ENCODE assay signal across 8 cellular contexts in the genomic region with DNA sequence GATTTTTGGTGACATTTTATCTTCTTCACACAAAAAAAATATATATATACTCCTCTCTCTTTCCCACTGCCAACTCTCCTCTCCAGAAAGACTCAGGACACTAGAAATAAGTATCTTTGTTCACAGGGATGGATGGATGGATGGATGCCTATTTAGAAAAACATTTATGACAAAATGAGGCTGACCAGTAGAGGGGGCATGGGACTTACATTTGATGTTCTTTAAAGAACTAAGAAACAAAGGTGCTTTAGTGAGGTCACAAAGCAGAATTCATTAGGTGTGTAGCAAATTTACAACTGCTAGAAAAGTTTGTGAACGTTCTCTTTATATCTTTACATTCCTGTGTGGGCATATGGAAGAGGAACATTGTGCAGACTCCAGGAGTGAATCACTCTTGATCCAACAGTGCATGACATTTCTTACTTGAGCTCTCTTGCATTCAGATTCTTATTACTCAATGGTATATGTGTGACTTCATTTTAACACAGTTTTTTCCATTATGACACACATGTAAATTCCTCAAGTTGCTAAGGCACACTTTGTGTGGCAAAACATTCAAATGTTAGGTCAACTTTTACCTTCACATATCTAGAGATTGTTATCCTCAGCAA. TPM values are rescaled to one million over a fixed set of nuclear protein-coding genes. Genes with fewer than 3 reads are reported as not detected.
A peak's percentile ranks its signal among the peaks of the same experiment; 100 is the strongest.
DNase-seq lines count a peak whose midpoint lies in the region; ATAC-seq lines count a peak whose summit lies in the region.

No MANE protein-coding gene starts in this region.

- H3K18ac ChIP-seq in neuronal stem cell (ENCODE audit: low read length), result no peak overlapping the region

- no peaks in the 10 kb centered on the region for H3K4me1 Mint-ChIP-seq in T-helper 17 cell

- H2BK12ac ChIP-seq in neuronal stem cell (ENCODE audit: low read length), result no peak overlapping the region

- H3K23ac ChIP-seq in neuronal stem cell (ENCODE audit: low read depth, low read length, poor library complexity), result no peak overlapping the region

- H3K4me1 ChIP-seq in neuronal stem cell (ENCODE audit: control insufficient read depth in 2 of 2, insufficient read depth in 1 of 2, low read depth in 1 of 2, low read length in 2 of 2), result no peaks in the 10 kb centered on the region

- H4K8ac ChIP-seq in neuronal stem cell (ENCODE audit: low read depth, low read length), result no peak overlapping the region

- H3K14ac ChIP-seq in neuronal stem cell (ENCODE audit: low read length), result no peak overlapping the region

- no CpG with 5 or more reads among the region's 1 CpG for WGBS in neuronal stem cell (ENCODE audit: extremely low coverage in 2 of 2, insufficient read length in 2 of 2, insufficient replicate concordance in 1 of 2), 2 donors

- H3K4ac ChIP-seq in neuronal stem cell (ENCODE audit: low read length), result no peak overlapping the region

- no peak overlapping the region for H3K27ac ChIP-seq in neuronal stem cell (replicated peaks; ENCODE audit: low read length)

- DNase-seq in A172 (ENCODE audit: low spot score), result peak; percentile 35
- peak; percentile 53 for DNase-seq in EL
- DNase-seq in NAMALWA (ENCODE audit: low spot score), result peak; percentile 77
- peak in 1 of 3 donors; percentile 26 for DNase-seq in T-helper 17 cell
- DNase-seq in effector CD4-positive, alpha-beta T cell, result peak; percentile 57
- DNase-seq in mucosa of gallbladder (ENCODE audit: low spot score), result peak; percentile 42
- no peak for DNase-seq in neuronal stem cell (ENCODE audit: low spot score)

- peak; percentile 75 for ATAC-seq in T-helper 17 cell
- no peak for ATAC-seq in GM19397 (IDR thresholded peaks at IDR 0.05; ENCODE audit: unreplicated experiment)

- no peaks in the 10 kb centered on the region for H3K79me1 ChIP-seq in neuronal stem cell (ENCODE audit: low read depth, low read length)

- H3K9ac ChIP-seq in neuronal stem cell (ENCODE audit: low read depth, low read length, poor library complexity), result no peak overlapping the region

- H3K36me3 ChIP-seq in neuronal stem cell (replicated peaks in 1 of 2; ENCODE audit: control insufficient read depth in 2 of 2, insufficient read depth in 2 of 2, low read length in 2 of 2), result no peaks in the 10 kb centered on the region

- no peak overlapping the region for H3K4me3 ChIP-seq in neuronal stem cell (ENCODE audit: low read length in 2 of 2)

- no peak overlapping the region for H2BK5ac ChIP-seq in neuronal stem cell (ENCODE audit: low read length)

- H2AFZ ChIP-seq in neuronal stem cell (ENCODE audit: low read length), result no peak overlapping the region

- no peak overlapping the region for H3K27ac Mint-ChIP-seq in T-helper 17 cell

- H3K27me3 ChIP-seq in neuronal stem cell (ENCODE audit: control insufficient read depth in 3 of 3, insufficient read depth in 3 of 3, low read depth in 1 of 3, low read length in 3 of 3), result peaks cover 0 to 9% (median 0%) of the 10 kb centered on the region in 3 experiments

- H3K9me3 ChIP-seq in T-helper 17 cell (ENCODE audit: control insufficient read depth, low read length, poor library complexity, severe bottlenecking), result no peaks in the 10 kb centered on the region
- no peaks in the 10 kb centered on the region for H3K9me3 ChIP-seq in neuronal stem cell (replicated peaks in 1 of 2; ENCODE audit: control insufficient read depth in 2 of 2, insufficient read depth in 1 of 2, low read depth in 1 of 2, low read length in 2 of 2)

- peaks cover 21% of the 10 kb centered on the region for H3K27me3 Mint-ChIP-seq in T-helper 17 cell

- H2BK120ac ChIP-seq in neuronal stem cell (ENCODE audit: low read depth, low read length), result no peak overlapping the region

- H3K4me2 ChIP-seq in neuronal stem cell (ENCODE audit: insufficient read depth, low read length, poor library complexity, severe bottlenecking), result no peak overlapping the region

- no peak overlapping the region for H2BK15ac ChIP-seq in neuronal stem cell (ENCODE audit: low read length)

- H3K4me3 Mint-ChIP-seq in T-helper 17 cell, result no peak overlapping the region

- H2AK5ac ChIP-seq in neuronal stem cell (ENCODE audit: low read depth, low read length), result no peak overlapping the region

- H4K91ac ChIP-seq in neuronal stem cell (ENCODE audit: low read depth, low read length, poor library complexity), result no peak overlapping the region

- no peaks in the 10 kb centered on the region for H3K36me3 Mint-ChIP-seq in T-helper 17 cell (ENCODE audit: low read depth)

RNA-seq across cellular contexts. Expression of a gene that starts 15.8 kb away (rescaled TPM):
- 7.2 and 8.5 TPM in 2 replicates for total RNA-seq in A172 (2014; rRNA removed; shearing (Covaris generic))
- 1 to 10 TPM; 8.1 to 9.6 TPM for total RNA-seq in T-helper 17 cell
- 27.6 TPM for total RNA-seq in mucosa of gallbladder
- polyA plus RNA-seq in neuronal stem cell (2013, experiment 1 of 2), result 7.0 TPM
- 7.2 TPM for polyA plus RNA-seq in neuronal stem cell (2013, experiment 2 of 2)

RNA-seq across cellular contexts. Expression of a gene that starts 45.9 kb away (rescaled TPM):
- 150 and 160 TPM in 2 replicates for total RNA-seq in A172 (2014; rRNA removed; shearing (Covaris generic))
- 1 to 10 TPM in 1 of 2 donors, not detected in 1; 1.4 TPM for total RNA-seq in T-helper 17 cell
- 20.5 TPM for total RNA-seq in mucosa of gallbladder
- 1.2 TPM for polyA plus RNA-seq in neuronal stem cell (2013, experiment 1 of 2)
- 1.3 TPM for polyA plus RNA-seq in neuronal stem cell (2013, experiment 2 of 2)
